ENCODE assay signal across 17 cellular contexts in genomic region chr3:150401285-150401684, GRCh38.
"Had no signal": no experiment of that assay in that cellular context is flagged by ENCODE, and none has a peak within 500 bp of the region (broad histone marks: within the 10 kb centered on the region; RNA-seq: fewer than 3 reads in every experiment).

No MANE protein-coding gene starts in this region.

- H3K27me3 ChIP-seq: neutrophil, sigmoid colon, spleen, suprapubic skin, transverse colon had no signal

- H3K4me3 ChIP-seq: lung, psoas muscle, sigmoid colon, spleen, suprapubic skin, transverse colon had no signal

- H3K36me3 Mint-ChIP-seq: memory B cell; natural killer cell; stimulated activated naive B cell treated with anti-CD40 and anti-IgM and Interleukin-4, amounts not matched to agents 10 μg/mL and 1 μg/mL and 100 μg/mL, for 72 hours had no signal

- H3K4me1 ChIP-seq: psoas muscle, sigmoid colon, transverse colon had no signal

- H3K9me3 Mint-ChIP-seq: effector memory CD8-positive, alpha-beta T cell; memory B cell; natural killer cell; stimulated activated naive B cell treated with anti-CD40 and anti-IgM and Interleukin-4, amounts not matched to agents 10 μg/mL and 1 μg/mL and 100 μg/mL, for 72 hours; stimulated activated naive CD8-positive, alpha-beta T cell treated with anti-CD3 and anti-CD28 coated beads, Interleukin-15, Interleukin-2, amounts not matched to agents 100 ng/mL and 50 ng/mL, for 24 hours had no signal

- H3K36me3 ChIP-seq: neutrophil, sigmoid colon, spleen, suprapubic skin, transverse colon had no signal

- H3K27ac ChIP-seq: neutrophil, psoas muscle, sigmoid colon, spleen, suprapubic skin, transverse colon had no signal

- H3K4me3 Mint-ChIP-seq: effector memory CD8-positive, alpha-beta T cell; memory B cell; natural killer cell; stimulated activated naive B cell treated with anti-CD40 and anti-IgM and Interleukin-4, amounts not matched to agents 10 μg/mL and 1 μg/mL and 100 μg/mL, for 72 hours; stimulated activated naive CD8-positive, alpha-beta T cell treated with anti-CD3 and anti-CD28 coated beads, Interleukin-15, Interleukin-2, amounts not matched to agents 100 ng/mL and 50 ng/mL, for 24 hours had no signal

- H3K4me1 Mint-ChIP-seq: memory B cell; natural killer cell; stimulated activated naive B cell treated with anti-CD40 and anti-IgM and Interleukin-4, amounts not matched to agents 10 μg/mL and 1 μg/mL and 100 μg/mL, for 72 hours had no signal

- H3K27ac Mint-ChIP-seq: effector memory CD8-positive, alpha-beta T cell; memory B cell; natural killer cell; stimulated activated naive B cell treated with anti-CD40 and anti-IgM and Interleukin-4, amounts not matched to agents 10 μg/mL and 1 μg/mL and 100 μg/mL, for 72 hours; stimulated activated naive CD8-positive, alpha-beta T cell treated with anti-CD3 and anti-CD28 coated beads, Interleukin-15, Interleukin-2, amounts not matched to agents 100 ng/mL and 50 ng/mL, for 24 hours had no signal

- DNase-seq: cerebellar nuclear complex; cortex of kidney; effector memory CD8-positive, alpha-beta T cell; natural killer cell; psoas muscle; right cardiac atrium; sigmoid colon; spleen; stimulated activated CD4-positive, alpha-beta T cell treated with anti-CD3 and anti-CD28 coated beads, Interleukin-15, amount 100 ng/mL, for 24 hours; stimulated activated CD4-positive, alpha-beta T cell treated with anti-CD3 and anti-CD28 coated beads, Interleukin-2, amount 100 ng/mL, for 48 hours; stimulated activated naive B cell treated with anti-CD40 and anti-IgM and Interleukin-4, amounts not matched to agents 10 μg/mL and 1 μg/mL and 100 μg/mL, for 72 hours; transverse colon had no signal

- H3K9me3 ChIP-seq: neutrophil, psoas muscle, sigmoid colon, spleen, suprapubic skin, transverse colon had no signal

- H3K27me3 Mint-ChIP-seq: effector memory CD8-positive, alpha-beta T cell; memory B cell; stimulated activated naive B cell treated with anti-CD40 and anti-IgM and Interleukin-4, amounts not matched to agents 10 μg/mL and 1 μg/mL and 100 μg/mL, for 72 hours; stimulated activated naive CD8-positive, alpha-beta T cell treated with anti-CD3 and anti-CD28 coated beads, Interleukin-15, Interleukin-2, amounts not matched to agents 100 ng/mL and 50 ng/mL, for 24 hours had no signal
